In genomic region chr1:38990401-38990745, GRCh38 we compare ENCODE assay signal across 8 cellular contexts. TPM values are rescaled to one million over a fixed set of nuclear protein-coding genes. Genes with fewer than 3 reads are reported as not detected.
DNase-seq lines count a peak whose midpoint lies in the region; ATAC-seq and TF ChIP-seq lines count a peak whose summit lies in the region.

No MANE protein-coding gene starts in this region.

- H3K4me1 Mint-ChIP-seq in activated B cell treated with CpG ODN at 0.5 μM for 24 hours = peaks cover 27% of the 10 kb centered on the region

- POLR2A ChIA-PET in activated B cell treated with CpG ODN at 0.5 μM for 24 hours (lab: Charles Lee) = interaction anchor here (0.6 to 1.3 kb wide), 5 partner anchors 20 to 142 kb away, joined by 3 to 10 read pairs (median 3); partner anchors contain the start of genes NDUFS5 and RRAGC

- H4K20me1 ChIP-seq in smooth muscle cell (ENCODE audit: low read depth) = peaks cover 41% of the 10 kb centered on the region

- H3K4me3 ChIP-seq in HAP-1 (peak overlapping the region; percentile 72), right cardiac atrium (ENCODE audit: low read length) (peak overlapping the region; percentile 99), smooth muscle cell (peak overlapping the region; percentile 100)

- H3K9me3 ChIP-seq in HAP-1 = no peaks in the 10 kb centered on the region
- H3K9me3 ChIP-seq in right cardiac atrium (ENCODE audit: control insufficient read depth, low read length) = no peaks in the 10 kb centered on the region
- no peaks in the 10 kb centered on the region for H3K9me3 ChIP-seq in smooth muscle cell (replicated peaks; ENCODE audit: low read depth)

- no peaks in the 10 kb centered on the region for H3K27me3 ChIP-seq in HAP-1 (ENCODE audit: low read depth)
- H3K27me3 ChIP-seq in right cardiac atrium (ENCODE audit: control insufficient read depth, insufficient read depth) = no peaks in the 10 kb centered on the region
- no peaks in the 10 kb centered on the region for H3K27me3 ChIP-seq in smooth muscle cell (ENCODE audit: low read depth)

- peak overlapping the region; percentile 99 for H3K9ac ChIP-seq in smooth muscle cell (ENCODE audit: low read depth)

- H3K9me3 Mint-ChIP-seq in activated B cell treated with CpG ODN at 0.5 μM for 24 hours = no peaks in the 10 kb centered on the region

- ATAC-seq in activated B cell treated with CpG ODN at 0.5 μM for 24 hours (ENCODE audit: low read depth) (peak; percentile 2), right cardiac atrium (no peak), HG02798 (IDR thresholded peaks at IDR 0.05; ENCODE audit: poor library complexity, unreplicated experiment) (no peak), GM21390 (IDR thresholded peaks at IDR 0.05; ENCODE audit: unreplicated experiment) (no peak)

- peak overlapping the region; percentile 97 for H2AFZ ChIP-seq in smooth muscle cell (ENCODE audit: low read depth)

- peak overlapping the region; percentile 98 for H3K27ac ChIP-seq in right cardiac atrium (ENCODE audit: low read length)
- peak overlapping the region; percentile 95 for H3K27ac ChIP-seq in smooth muscle cell (ENCODE audit: low read depth)

- peak; percentile 7 for DNase-seq in AG08395 (ENCODE audit: low spot score)
- no peak for DNase-seq in HAP-1 (ENCODE audit: low spot score in 2 of 2)
- DNase-seq in activated B cell treated with CpG ODN at 0.5 μM for 24 hours = no peak
- no peak for DNase-seq in right cardiac atrium
- DNase-seq in smooth muscle cell (lab: John Stamatoyannopoulos, UW; ENCODE audit: unreplicated experiment) = no peak
- no peak for DNase-seq in NCI-H1105 (lab: John Stamatoyannopoulos, UW)

- H3K27ac Mint-ChIP-seq in activated B cell treated with CpG ODN at 0.5 μM for 24 hours = peak overlapping the region; percentile 92

- in situ Hi-C loops in HAP-1 (cut with MboI; ENCODE audit: low sequenced_read_pairs) = no loop called here

- H3K36me3 ChIP-seq in HAP-1 (replicated peaks) (peaks cover 20% of the 10 kb centered on the region), smooth muscle cell (ENCODE audit: low read depth) (no peaks in the 10 kb centered on the region)

- peak overlapping the region; percentile 91 for H3K4me3 Mint-ChIP-seq in activated B cell treated with CpG ODN at 0.5 μM for 24 hours

- peak overlapping the region; percentile 84 for H3K4me2 ChIP-seq in smooth muscle cell

- TF ChIP-seq CTCF in activated B cell treated with CpG ODN at 0.5 μM for 24 hours (IDR thresholded peaks at IDR 0.05) (no peak), smooth muscle cell (IDR thresholded peaks at IDR 0.05; ENCODE audit: borderline replicate concordance, insufficient read depth, poor library complexity, severe bottlenecking) (no peak)

- peaks cover 27% of the 10 kb centered on the region for H3K36me3 Mint-ChIP-seq in activated B cell treated with CpG ODN at 0.5 μM for 24 hours (ENCODE audit: low read depth)

- intact Hi-C loops in activated B cell treated with CpG ODN at 0.5 μM for 24 hours (cut with micrococcal nuclease) = loop anchor here (5.0 kb wide), 1 partner anchor 112 kb away; no protein-coding TSS in a partner anchor
- intact Hi-C loops in right cardiac atrium (cut with DNase I) = loop anchor here in 2 of 4 donors (10.0 kb wide), 1 partner anchor 126 kb away; no protein-coding TSS in a partner anchor

- H3K4me1 ChIP-seq in HAP-1 = peaks cover 26% of the 10 kb centered on the region
- H3K4me1 ChIP-seq in right cardiac atrium (ENCODE audit: control insufficient read depth, insufficient read depth, low read length) = peaks cover 6% of the 10 kb centered on the region
- peaks cover 28% of the 10 kb centered on the region for H3K4me1 ChIP-seq in smooth muscle cell (ENCODE audit: low read depth)

- CTCF ChIA-PET in activated B cell treated with CpG ODN at 0.5 μM for 24 hours (lab: Charles Lee) = no interaction called here

- H3F3A ChIP-seq in smooth muscle cell (ENCODE audit: low read depth) = peaks cover 10% of the 10 kb centered on the region

- peaks cover 43% of the 10 kb centered on the region for H3K79me2 ChIP-seq in smooth muscle cell (ENCODE audit: low read depth)

- WGBS in right cardiac atrium = 29% methylated on average over 5 of the region's 5 CpGs
- WGBS in smooth muscle cell (ENCODE audit: low lambda C conversion rate) = 27% methylated on average over 5 of the region's 5 CpGs

- no peaks in the 10 kb centered on the region for H3K27me3 Mint-ChIP-seq in activated B cell treated with CpG ODN at 0.5 μM for 24 hours

RNA-seq across cellular contexts. Expression of gene AKIRIN1, which starts 0.7 kb away (rescaled TPM):
- total RNA-seq in activated B cell treated with CpG ODN at 0.5 μM for 24 hours (53.3 and 57.3 TPM in 2 replicates), right cardiac atrium (10 to 100 TPM; 44.6 to 63.3 (median 56.0) TPM), smooth muscle cell (64.5 and 78.3 TPM in 2 replicates)
- polyA plus RNA-seq in right cardiac atrium (32.2 TPM), smooth muscle cell (68.6 and 70.4 TPM in 2 replicates)

RNA-seq across cellular contexts. Expression of gene NDUFS5, which starts 35.8 kb away (rescaled TPM):
- total RNA-seq in activated B cell treated with CpG ODN at 0.5 μM for 24 hours = 79.3 and 81.3 TPM in 2 replicates
- 100 to 1,000 TPM; 466 to 643 (median 510) TPM for total RNA-seq in right cardiac atrium
- polyA plus RNA-seq in right cardiac atrium = 2,285 TPM
- total RNA-seq in smooth muscle cell = 708 and 831 TPM in 2 replicates
- 879 and 884 TPM in 2 replicates for polyA plus RNA-seq in smooth muscle cell

RNA-seq across cellular contexts. Expression of gene RHBDL2, which starts 48.7 kb away (rescaled TPM):
- total RNA-seq in activated B cell treated with CpG ODN at 0.5 μM for 24 hours = not detected in 2 replicates
- total RNA-seq in right cardiac atrium = under 1 TPM in 3 of 4 donors, not detected in 1; 0.24 to 0.39 (median 0.29) TPM
- 0.23 TPM for polyA plus RNA-seq in right cardiac atrium
- total RNA-seq in smooth muscle cell = not detected in 2 replicates
- polyA plus RNA-seq in smooth muscle cell = 0.27 TPM in 1 of 2 replicates, not detected in the other
